1 cellular context compared by ENCODE assay signal in the genomic region with DNA sequence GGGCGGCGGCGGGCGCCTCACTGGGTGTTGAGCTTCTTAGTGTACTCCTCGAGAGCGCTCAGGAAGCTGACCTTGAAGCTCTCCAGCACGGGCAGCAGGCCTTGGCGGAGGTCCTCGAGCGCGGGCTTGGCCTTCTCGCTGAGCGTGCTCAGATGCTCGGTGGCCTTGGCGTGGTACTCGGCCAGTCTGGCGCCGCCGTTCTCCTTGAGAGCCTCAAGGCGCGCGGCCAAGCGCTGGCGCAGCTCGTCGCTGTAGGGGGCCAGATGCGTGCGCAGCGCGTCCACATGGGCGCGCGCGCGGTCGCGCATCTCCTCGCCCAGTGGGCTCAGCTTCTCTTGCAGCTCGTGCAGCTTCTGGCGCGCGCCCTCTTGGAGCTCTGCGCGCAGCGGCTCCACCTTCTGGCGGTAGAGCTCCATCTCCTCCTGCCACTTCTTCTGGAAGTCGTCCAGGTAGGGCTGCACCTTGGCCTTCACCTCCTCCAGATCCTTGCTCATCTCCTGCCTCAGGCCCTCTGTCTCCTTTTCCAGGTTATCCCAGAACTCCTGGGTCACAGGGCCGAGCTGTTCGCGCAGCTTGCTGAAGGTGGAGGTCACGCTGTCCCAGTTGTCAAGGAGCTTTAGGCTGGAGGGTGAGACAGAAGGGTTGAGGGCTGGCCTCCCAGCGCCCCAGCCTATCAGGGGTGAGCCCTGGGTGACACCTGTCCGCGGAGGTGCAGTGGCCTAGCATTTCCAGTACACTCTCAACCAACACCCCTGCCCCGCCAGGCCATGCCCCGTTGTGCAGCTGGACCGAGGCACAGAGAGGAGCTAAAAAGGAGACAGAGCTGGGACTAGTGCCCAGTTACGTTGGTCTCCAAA.
A peak's percentile ranks its signal among the peaks of the same experiment; 100 is the strongest.
TF ChIP-seq lines count a peak whose summit lies in the region.

No MANE protein-coding gene starts in this region.

TF ChIP-seq in HCT116, 20 proteins besides CTCF, POLR2A, EP300 and RAD21:
- TF ChIP-seq FOSL1 (IDR thresholded peaks at IDR 0.05; ENCODE audit: low read depth) = no peak
- peak; percentile 94 for TF ChIP-seq MAX (IDR thresholded peaks at IDR 0.05)
- TF ChIP-seq POLR2AphosphoS5 (IDR thresholded peaks at IDR 0.05; ENCODE audit: low read depth, low read length) = peak; percentile 70
- TF ChIP-seq SRF (IDR thresholded peaks at IDR 0.05; ENCODE audit: low read depth) = no peak
- TF ChIP-seq EZH2phosphoT487 (IDR thresholded peaks at IDR 0.05; ENCODE audit: borderline replicate concordance) = no peak
- TF ChIP-seq ZFX (IDR thresholded peaks at IDR 0.05) = peak; percentile 48; the same call in 1 of the 2 replicates
- peak; percentile 96; the same call in 1 of the 2 replicates for TF ChIP-seq CBX3 (IDR thresholded peaks at IDR 0.05; ENCODE audit: low read depth)
- no peak for TF ChIP-seq TCF7L2 (IDR thresholded peaks at IDR 0.05; ENCODE audit: borderline replicate concordance, extremely low read depth, insufficient read depth, insufficient read length)
